Comparison of ENCODE assay signal across 10 cellular contexts in genomic region chr6:25193147-25193864, GRCh38.
DNase-seq lines count a peak whose midpoint lies in the region; ATAC-seq, FAIRE-seq and TF ChIP-seq lines count a peak whose summit lies in the region.
"Had no signal": no experiment of that assay in that cellular context is flagged by ENCODE, and none has a peak within 500 bp of the region (broad histone marks: within the 10 kb centered on the region; RNA-seq: fewer than 3 reads in every experiment).

No MANE protein-coding gene starts in this region.

- no peak overlapping the region for H3K27ac Mint-ChIP-seq in natural killer cell
- H3K27ac Mint-ChIP-seq in stimulated activated naive CD8-positive, alpha-beta T cell treated with anti-CD3 and anti-CD28 coated beads, Interleukin-15, amount 100 ng/mL, for 72 hours, result no peak overlapping the region

- TF ChIP-seq EP300 in A549 (IDR thresholded peaks at IDR 0.05), result no peak

- no peak for TF ChIP-seq RAD21 in A549 (conservative IDR thresholded peaks at IDR 0.05 in 1 of 2, IDR thresholded peaks at IDR 0.05 in 1 of 2)

- peak; percentile 25 to 54 for DNase-seq in A549 (ENCODE audit: low read depth in 1 of 2, low spot score in 1 of 2)
- DNase-seq in NCI-H446 (lab: John Stamatoyannopoulos, UW), result peak; percentile 78 to 79
- DNase-seq in epidermal melanocyte (ENCODE audit: insufficient read length, low spot score), result peak; percentile 72
- DNase-seq in NCI-H774 (lab: John Stamatoyannopoulos, UW), result no peak
- DNase-seq in natural killer cell, result no peak
- no peak for DNase-seq in stimulated activated naive CD8-positive, alpha-beta T cell treated with anti-CD3 and anti-CD28 coated beads, Interleukin-15, amount 100 ng/mL, for 72 hours
- DNase-seq: NCI-H1930, trophoblast cell had no signal

- TF ChIP-seq CTCF in A549 (IDR thresholded peaks at IDR 0.05), result no peak
- TF ChIP-seq CTCF in natural killer cell (IDR thresholded peaks at IDR 0.05), result no peak

- FAIRE-seq in A549 (lab: Jason Lieb, UNC), result no peak

- H3K27me3 Mint-ChIP-seq in natural killer cell (ENCODE audit: low read depth in 2 of 2), result peaks cover 4 to 6% of the 10 kb centered on the region in 2 donors
- H3K27me3 Mint-ChIP-seq in stimulated activated naive CD8-positive, alpha-beta T cell treated with anti-CD3 and anti-CD28 coated beads, Interleukin-15, amount 100 ng/mL, for 72 hours, result peaks cover 21% of the 10 kb centered on the region

- H3K36me3 Mint-ChIP-seq in natural killer cell, result no peaks in the 10 kb centered on the region

- H3K9me3 Mint-ChIP-seq in natural killer cell, result no peaks in the 10 kb centered on the region
- no peaks in the 10 kb centered on the region for H3K9me3 Mint-ChIP-seq in stimulated activated naive CD8-positive, alpha-beta T cell treated with anti-CD3 and anti-CD28 coated beads, Interleukin-15, amount 100 ng/mL, for 72 hours

- H3K4me1 Mint-ChIP-seq in natural killer cell, result no peaks in the 10 kb centered on the region
- H3K4me1 Mint-ChIP-seq in stimulated activated naive CD8-positive, alpha-beta T cell treated with anti-CD3 and anti-CD28 coated beads, Interleukin-15, amount 100 ng/mL, for 72 hours, result no peaks in the 10 kb centered on the region

- TF ChIP-seq POLR2A in A549 (IDR thresholded peaks at IDR 0.05; ENCODE audit: low read length), result no peak

- no peak overlapping the region for H3K9ac ChIP-seq in mucosa of rectum (ENCODE audit: low read depth in 1 of 2, low read length in 2 of 2)

- no peaks in the 10 kb centered on the region for H3K9me3 ChIP-seq in A549
- H3K9me3 ChIP-seq in mucosa of rectum (ENCODE audit: control insufficient read depth in 2 of 2, low read length in 2 of 2), result no peaks in the 10 kb centered on the region

- ATAC-seq in A549, result peak; percentile 47 to 83; a peak in 5 of 6 replicates
- ATAC-seq in natural killer cell, result no peak
- ATAC-seq in HG03039 (IDR thresholded peaks at IDR 0.05; ENCODE audit: unreplicated experiment), result no peak
- ATAC-seq in stimulated activated naive CD8-positive, alpha-beta T cell treated with anti-CD3 and anti-CD28 coated beads, Interleukin-15, amount 100 ng/mL, for 72 hours, result no peak

- H3K4me3 ChIP-seq in A549 (no peak overlapping the region), mucosa of rectum (ENCODE audit: low read length in 2 of 2) (no peak overlapping the region)

- H3K4me1 ChIP-seq in A549, result peaks cover 24% of the 10 kb centered on the region
- H3K4me1 ChIP-seq in mucosa of rectum (ENCODE audit: control insufficient read depth in 2 of 2, insufficient read depth in 2 of 2, low read length in 2 of 2), result no peaks in the 10 kb centered on the region

- POLR2A ChIA-PET in A549 (lab: Yijun Ruan, JAX), result interaction anchor here (0.7 to 1.0 kb wide), 3 partner anchors 16 to 447 kb away, joined by 7 to 14 read pairs (median 8); no protein-coding TSS in a partner anchor

- intact Hi-C loops in natural killer cell (cut with micrococcal nuclease), result no loop called here

- H3K27me3 ChIP-seq in mucosa of rectum (ENCODE audit: control insufficient read depth in 2 of 2, insufficient read depth in 2 of 2, low read length in 2 of 2), result no peaks in the 10 kb centered on the region

- H3K36me3 ChIP-seq in mucosa of rectum (ENCODE audit: control insufficient read depth in 2 of 2, insufficient read depth in 2 of 2, low read length in 2 of 2), result no peaks in the 10 kb centered on the region

- 26% methylated on average over 8 of the region's 8 CpGs for WGBS in A549 (ENCODE audit: missing lambda C conversion rate)

- CTCF ChIA-PET in A549 (lab: Yijun Ruan, JAX), result interaction anchor here (1.0 to 1.3 kb wide), 2 partner anchors 20 to 31 kb away, joined by 3 to 4 read pairs; no protein-coding TSS in a partner anchor

- H3K4me2 ChIP-seq in A549, result peak overlapping the region; percentile 63

- H3K27ac ChIP-seq in A549 (peak overlapping the region; percentile 68 to 87), mucosa of rectum (ENCODE audit: low read depth in 2 of 2, low read length in 2 of 2) (peak overlapping the region; percentile 25 to 44)

- H3K4me3 Mint-ChIP-seq in natural killer cell, result no peak overlapping the region
- H3K4me3 Mint-ChIP-seq in stimulated activated naive CD8-positive, alpha-beta T cell treated with anti-CD3 and anti-CD28 coated beads, Interleukin-15, amount 100 ng/mL, for 72 hours, result no peak overlapping the region

TF ChIP-seq in A549, 52 proteins besides CTCF, POLR2A, EP300 and RAD21:
- TF ChIP-seq, protein P1, sequence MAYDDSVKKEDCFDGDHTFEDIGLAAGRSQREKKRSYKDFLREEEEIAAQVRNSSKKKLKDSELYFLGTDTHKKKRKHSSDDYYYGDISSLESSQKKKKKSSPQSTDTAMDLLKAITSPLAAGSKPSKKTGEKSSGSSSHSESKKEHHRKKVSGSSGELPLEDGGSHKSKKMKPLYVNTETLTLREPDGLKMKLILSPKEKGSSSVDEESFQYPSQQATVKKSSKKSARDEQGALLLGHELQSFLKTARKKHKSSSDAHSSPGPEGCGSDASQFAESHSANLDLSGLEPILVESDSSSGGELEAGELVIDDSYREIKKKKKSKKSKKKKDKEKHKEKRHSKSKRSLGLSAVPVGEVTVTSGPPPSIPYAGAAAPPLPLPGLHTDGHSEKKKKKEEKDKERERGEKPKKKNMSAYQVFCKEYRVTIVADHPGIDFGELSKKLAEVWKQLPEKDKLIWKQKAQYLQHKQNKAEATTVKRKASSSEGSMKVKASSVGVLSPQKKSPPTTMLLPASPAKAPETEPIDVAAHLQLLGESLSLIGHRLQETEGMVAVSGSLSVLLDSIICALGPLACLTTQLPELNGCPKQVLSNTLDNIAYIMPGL (CRISPR knock-in tag; IDR thresholded peaks at IDR 0.05; ENCODE audit: borderline replicate concordance), result no peak
- no peak for TF ChIP-seq TP53 (CRISPR knock-in tag; IDR thresholded peaks at IDR 0.05)
- TF ChIP-seq, protein P2, sequence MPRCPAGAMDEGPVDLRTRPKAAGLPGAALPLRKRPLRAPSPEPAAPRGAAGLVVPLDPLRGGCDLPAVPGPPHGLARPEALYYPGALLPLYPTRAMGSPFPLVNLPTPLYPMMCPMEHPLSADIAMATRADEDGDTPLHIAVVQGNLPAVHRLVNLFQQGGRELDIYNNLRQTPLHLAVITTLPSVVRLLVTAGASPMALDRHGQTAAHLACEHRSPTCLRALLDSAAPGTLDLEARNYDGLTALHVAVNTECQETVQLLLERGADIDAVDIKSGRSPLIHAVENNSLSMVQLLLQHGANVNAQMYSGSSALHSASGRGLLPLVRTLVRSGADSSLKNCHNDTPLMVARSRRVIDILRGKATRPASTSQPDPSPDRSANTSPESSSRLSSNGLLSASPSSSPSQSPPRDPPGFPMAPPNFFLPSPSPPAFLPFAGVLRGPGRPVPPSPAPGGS (IDR thresholded peaks at IDR 0.05), result no peak
- TF ChIP-seq JUNB (IDR thresholded peaks at IDR 0.05), result peak; percentile 51; the same call in 1 of the 2 replicates
- peak; percentile 54 for TF ChIP-seq MAFK (IDR thresholded peaks at IDR 0.05; ENCODE audit: partially characterized antibody)
- TF ChIP-seq FOSL2 (IDR thresholded peaks at IDR 0.05), result no peak
- TF ChIP-seq FOSL2 (CRISPR knock-in tag; IDR thresholded peaks at IDR 0.05), result peak; percentile 42; the same call in 1 of the 2 replicates
- TF ChIP-seq HOXA7 (CRISPR knock-in tag; IDR thresholded peaks at IDR 0.05), result no peak
- TF ChIP-seq, protein P3, sequence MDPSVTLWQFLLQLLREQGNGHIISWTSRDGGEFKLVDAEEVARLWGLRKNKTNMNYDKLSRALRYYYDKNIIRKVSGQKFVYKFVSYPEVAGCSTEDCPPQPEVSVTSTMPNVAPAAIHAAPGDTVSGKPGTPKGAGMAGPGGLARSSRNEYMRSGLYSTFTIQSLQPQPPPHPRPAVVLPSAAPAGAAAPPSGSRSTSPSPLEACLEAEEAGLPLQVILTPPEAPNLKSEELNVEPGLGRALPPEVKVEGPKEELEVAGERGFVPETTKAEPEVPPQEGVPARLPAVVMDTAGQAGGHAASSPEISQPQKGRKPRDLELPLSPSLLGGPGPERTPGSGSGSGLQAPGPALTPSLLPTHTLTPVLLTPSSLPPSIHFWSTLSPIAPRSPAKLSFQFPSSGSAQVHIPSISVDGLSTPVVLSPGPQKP (IDR thresholded peaks at IDR 0.05; ENCODE audit: low read depth, low read length), result no peak

Comparison
In these comparisons a context has a peak if more than half of its experiments do, and no peak if none do; other contexts are left out.
1. ATAC-seq: peak in A549 (2 of 2); none in natural killer cell (0 of 3), HG03039 (single experiment) and stimulated activated naive CD8-positive, alpha-beta T cell treated with anti-CD3 and anti-CD28 coated beads, Interleukin-15, amount 100 ng/mL, for 72 hours (single experiment).
2. DNase-seq: peak in A549 (2 of 2), NCI-H446 (2 of 2) and epidermal melanocyte (single experiment); none in NCI-H774 (single experiment), natural killer cell (single experiment) and stimulated activated naive CD8-positive, alpha-beta T cell treated with anti-CD3 and anti-CD28 coated beads, Interleukin-15, amount 100 ng/mL, for 72 hours (0 of 2).